ENCODE assay signal across 1 cellular context in the genomic region with DNA sequence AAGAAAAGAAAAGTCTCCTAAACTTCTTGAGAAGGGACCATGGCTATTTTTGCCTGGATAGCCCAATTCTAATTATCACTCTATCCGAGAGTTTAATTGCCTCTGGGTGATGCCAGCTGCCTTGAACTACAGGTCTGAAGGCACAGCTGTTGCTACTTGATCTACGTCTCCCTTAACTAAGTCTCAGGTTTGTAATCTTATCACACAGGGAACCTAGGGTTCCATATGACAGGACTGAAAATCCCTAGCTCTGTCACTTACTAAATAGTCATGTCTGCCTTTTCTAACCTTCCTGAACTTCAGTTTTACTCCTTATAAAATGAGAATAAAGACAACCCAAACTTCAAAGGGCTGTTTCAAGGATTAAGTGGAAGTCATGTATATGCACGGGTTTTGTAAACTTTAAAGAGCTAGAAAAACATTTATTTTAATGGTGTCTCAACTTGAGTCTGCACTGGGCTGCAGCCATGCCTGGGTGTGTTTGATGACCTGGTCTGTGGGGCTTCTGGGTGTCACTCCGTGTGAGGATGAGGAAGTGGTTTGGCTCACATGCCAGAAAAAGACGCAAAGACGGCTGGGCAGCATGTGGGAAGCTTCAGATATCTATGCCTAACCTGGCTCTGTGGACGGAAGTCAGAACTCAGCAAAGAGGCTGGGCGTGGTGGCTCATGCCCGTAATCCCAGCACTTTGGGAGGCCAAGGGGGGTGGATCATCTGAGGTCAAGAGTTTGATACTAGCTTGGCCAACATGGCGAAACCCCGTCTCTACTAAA.
TF ChIP-seq lines count a peak whose summit lies in the region.

No MANE protein-coding gene starts in this region.

TF ChIP-seq in SK-N-SH, 30 proteins besides CTCF, POLR2A, EP300 and RAD21 (continued from another document):
- TF ChIP-seq, protein P1, sequence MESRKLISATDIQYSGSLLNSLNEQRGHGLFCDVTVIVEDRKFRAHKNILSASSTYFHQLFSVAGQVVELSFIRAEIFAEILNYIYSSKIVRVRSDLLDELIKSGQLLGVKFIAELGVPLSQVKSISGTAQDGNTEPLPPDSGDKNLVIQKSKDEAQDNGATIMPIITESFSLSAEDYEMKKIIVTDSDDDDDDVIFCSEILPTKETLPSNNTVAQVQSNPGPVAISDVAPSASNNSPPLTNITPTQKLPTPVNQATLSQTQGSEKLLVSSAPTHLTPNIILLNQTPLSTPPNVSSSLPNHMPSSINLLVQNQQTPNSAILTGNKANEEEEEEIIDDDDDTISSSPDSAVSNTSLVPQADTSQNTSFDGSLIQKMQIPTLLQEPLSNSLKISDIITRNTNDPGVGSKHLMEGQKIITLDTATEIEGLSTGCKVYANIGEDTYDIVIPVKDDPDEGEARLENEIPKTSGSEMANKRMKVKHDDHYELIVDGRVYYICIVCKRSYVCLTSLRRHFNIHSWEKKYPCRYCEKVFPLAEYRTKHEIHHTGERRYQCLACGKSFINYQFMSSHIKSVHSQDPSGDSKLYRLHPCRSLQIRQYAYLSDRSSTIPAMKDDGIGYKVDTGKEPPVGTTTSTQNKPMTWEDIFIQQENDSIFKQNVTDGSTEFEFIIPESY (IDR thresholded peaks at IDR 0.05; ENCODE audit: borderline replicate concordance, low read depth) = no peak
- TF ChIP-seq GABPA (IDR thresholded peaks at IDR 0.05; ENCODE audit: low read depth) = no peak
